ENCODE assay signal across 9 cellular contexts in the genomic region with DNA sequence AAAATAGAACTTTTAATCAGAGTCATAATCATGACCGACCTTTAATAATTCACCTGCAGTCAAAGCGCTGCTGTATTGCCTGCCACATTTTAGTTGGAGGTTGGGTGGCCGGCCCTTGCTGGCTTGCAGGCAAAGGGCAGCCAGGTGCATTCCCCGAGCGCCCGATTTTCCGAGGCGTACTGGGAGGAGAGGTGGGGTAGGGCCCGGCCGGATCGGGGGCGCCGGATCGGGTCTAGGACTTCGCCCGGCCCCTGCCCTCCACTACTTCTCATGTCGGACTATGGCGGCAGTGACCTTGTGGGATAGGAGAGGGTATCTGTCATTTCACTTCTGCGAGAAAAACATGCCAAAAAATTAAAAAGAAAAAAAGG. TPM values are rescaled to one million over a fixed set of nuclear protein-coding genes. Genes with fewer than 3 reads are reported as not detected.
A peak's percentile ranks its signal among the peaks of the same experiment; 100 is the strongest.
DNase-seq lines count a peak whose midpoint lies in the region; ATAC-seq, FAIRE-seq and TF ChIP-seq lines count a peak whose summit lies in the region.
"Had no signal": no experiment of that assay in that cellular context is flagged by ENCODE, and none has a peak within 500 bp of the region (broad histone marks: within the 10 kb centered on the region; RNA-seq: fewer than 3 reads in every experiment).

No MANE protein-coding gene starts in this region.

- H3K9me3 ChIP-seq in SK-N-MC (ENCODE audit: low read depth, low read length) (no peaks in the 10 kb centered on the region), lower lobe of right lung (no peaks in the 10 kb centered on the region)

- DNase-seq in NCI-H146 (lab: John Stamatoyannopoulos, UW) (peak; percentile 54), NCI-H146 treated with DMSO at 0.1 percent for 48 hours (lab: John Stamatoyannopoulos, UW; ENCODE audit: unreplicated experiment) (no peak), SK-N-MC (ENCODE audit: low read depth, low spot score) (no peak), bronchial epithelial cell (ENCODE audit: low read depth) (no peak), lower lobe of right lung (peak; percentile 57), substantia nigra (lab: John Stamatoyannopoulos, UW) (peak in 34 of 49 donors; percentile 0 to 34 (median 10)), activated gamma-delta T cell (lab: John Stamatoyannopoulos, UW) (no peak)

- intact Hi-C loops in lower lobe of right lung (cut with DNase I) = no loop called here

- ATAC-seq in HG03025 (IDR thresholded peaks at IDR 0.05; ENCODE audit: low FRiP score, unreplicated experiment) = peak; percentile 45
- ATAC-seq in lower lobe of right lung = peak; percentile 61 to 71

- TF ChIP-seq CTCF in bronchial epithelial cell (IDR thresholded peaks at IDR 0.05; ENCODE audit: insufficient read depth, low read length, severe bottlenecking) (no peak), lower lobe of right lung (IDR thresholded peaks at IDR 0.05) (no peak)

- no peaks in the 10 kb centered on the region for H3K27me3 ChIP-seq in bronchial epithelial cell (ENCODE audit: control insufficient read depth, insufficient read depth, low read length)
- H3K27me3 ChIP-seq in lower lobe of right lung (ENCODE audit: low read depth) = no peaks in the 10 kb centered on the region

- H3K4me1 ChIP-seq in lower lobe of right lung = no peaks in the 10 kb centered on the region

- H3K36me3 ChIP-seq in SK-N-MC (ENCODE audit: insufficient read depth, low read length) (no peaks in the 10 kb centered on the region), bronchial epithelial cell (ENCODE audit: control insufficient read depth, insufficient read depth, low read length) (no peaks in the 10 kb centered on the region), lower lobe of right lung (no peaks in the 10 kb centered on the region)

- peak overlapping the region; percentile 74 for H3K9ac ChIP-seq in SK-N-MC (ENCODE audit: insufficient read length)

- no peak overlapping the region for H3K27ac ChIP-seq in SK-N-MC
- peak overlapping the region; percentile 89 for H3K27ac ChIP-seq in lower lobe of right lung
- H3K27ac ChIP-seq in substantia nigra (ENCODE audit: low read depth, low read length, poor library complexity, severe bottlenecking) = no peak overlapping the region

- no peak for FAIRE-seq in bronchial epithelial cell (lab: Jason Lieb, UNC)

- H3K4me3 ChIP-seq in SK-N-MC (peak overlapping the region; percentile 89), bronchial epithelial cell (ENCODE audit: low read depth, low read length) (peak overlapping the region; percentile 44), lower lobe of right lung (peak overlapping the region; percentile 61)

RNA-seq across cellular contexts. Expression of a gene that starts 2.5 kb away (rescaled TPM):
- not detected in 2 replicates for total RNA-seq in bronchial epithelial cell
- 3.9 TPM for total RNA-seq in lower lobe of right lung
- total RNA-seq: dermis microvascular lymphatic vessel endothelial cell had no signal

RNA-seq across cellular contexts. Expression of a gene that starts 33.0 kb away (rescaled TPM):
- 0.13 TPM in 1 of 2 replicates, not detected in the other for total RNA-seq in bronchial epithelial cell
- 0.71 TPM for total RNA-seq in lower lobe of right lung
- total RNA-seq: dermis microvascular lymphatic vessel endothelial cell had no signal

Comparison
In these comparisons a context has a peak if more than half of its experiments do, and no peak if none do; other contexts are left out.
1. DNase-seq: peak in NCI-H146 (single experiment), lower lobe of right lung (single experiment) and substantia nigra (34 of 49); none in NCI-H146 treated with DMSO at 0.1 percent for 48 hours (single experiment), SK-N-MC (single experiment), bronchial epithelial cell (single experiment) and activated gamma-delta T cell (single experiment).
2. Peak in every context shown above with its lines, with median percentiles within 50 percentile points of each other: H3K4me3 ChIP-seq.